Comparison of ENCODE assay signal across 15 cellular contexts in genomic region chr17:27566673-27567562, GRCh38.
A peak's percentile ranks its signal among the peaks of the same experiment; 100 is the strongest.
DNase-seq lines count a peak whose midpoint lies in the region; ATAC-seq and TF ChIP-seq lines count a peak whose summit lies in the region.
"Had no signal": no experiment of that assay in that cellular context is flagged by ENCODE, and none has a peak within 500 bp of the region (broad histone marks: within the 10 kb centered on the region; RNA-seq: fewer than 3 reads in every experiment).

No MANE protein-coding gene starts in this region.

- H3K9me2 ChIP-seq in GM23338 (ENCODE audit: insufficient read depth) (no peaks in the 10 kb centered on the region), PC-9 (ENCODE audit: insufficient read depth) (no peaks in the 10 kb centered on the region)

- H3K4me1 Mint-ChIP-seq in CD14-positive monocyte (peaks cover 30% of the 10 kb centered on the region), GM23338 (peaks cover 23% of the 10 kb centered on the region), type B pancreatic cell (ENCODE audit: unreplicated experiment) (peaks cover 19% of the 10 kb centered on the region)

- TF ChIP-seq CTCF in CD14-positive monocyte (IDR thresholded peaks at IDR 0.05) (no peak), GM23338 (conservative IDR thresholded peaks at IDR 0.05; ENCODE audit: low read depth in 2 of 2) (no peak), cardiac fibroblast (IDR thresholded peaks at IDR 0.05; ENCODE audit: low read depth, low read length) (no peak), osteoblast (IDR thresholded peaks at IDR 0.05; ENCODE audit: extremely low read depth, low read depth, low read length) (no peak), PC-9 (conservative IDR thresholded peaks at IDR 0.05) (no peak), type B pancreatic cell (conservative IDR thresholded peaks at IDR 0.05) (no peak)

- intact Hi-C loops in CD14-positive monocyte (cut with micrococcal nuclease), result no loop called here
- intact Hi-C loops in PC-9 (cut with micrococcal nuclease; ENCODE audit: unreplicated experiment), result no loop called here

- no peak for DNase-seq in CD14-positive monocyte (ENCODE audit: low spot score)
- no peak for DNase-seq in GM23338 (ENCODE audit: low spot score)
- peak; percentile 34 to 71 for DNase-seq in cardiac fibroblast (ENCODE audit: low read depth in 2 of 2)
- DNase-seq in osteoblast (ENCODE audit: insufficient read length, low spot score, missing footprints), result peak; percentile 50
- no peak for DNase-seq in PC-9
- no peak for DNase-seq in cerebellar cortex (ENCODE audit: low spot score)
- no peak for DNase-seq in type B pancreatic cell (ENCODE audit: extremely low spot score, unreplicated experiment)
- DNase-seq: activated effector memory CD4-positive, alpha-beta T cell treated with anti-CD3 and anti-CD28 coated beads, Interleukin-2, amount 50 U/mL, for 16 hours; Calu3; mucosa of descending colon; NCI-H1694; NCI-H82; retina had no signal

- H3K9me3 Mint-ChIP-seq in CD14-positive monocyte (peaks cover 0 to 2% (median 0%) of the 10 kb centered on the region in 7 donors), GM23338 (no peaks in the 10 kb centered on the region; the same call in 2 of the 3 replicates), type B pancreatic cell (no peaks in the 10 kb centered on the region)
- H3K9me3 Mint-ChIP-seq: central memory CD8-positive, alpha-beta T cell had no signal

- peak overlapping the region in 6 of 7 donors; percentile 8 to 73 (median 44) for H3K27ac Mint-ChIP-seq in CD14-positive monocyte
- H3K27ac Mint-ChIP-seq in GM23338, result peak overlapping the region; percentile 52; the same call in 1 of the 2 replicates
- H3K27ac Mint-ChIP-seq in type B pancreatic cell, result no peak overlapping the region

- H3K27me3 Mint-ChIP-seq in CD14-positive monocyte (ENCODE audit: low read depth in 3 of 3), result peaks cover 0 to 3% (median 0%) of the 10 kb centered on the region in 3 donors
- H3K27me3 Mint-ChIP-seq in GM23338 (ENCODE audit: insufficient read depth, low read depth, poor library complexity), result peaks cover 5% of the 10 kb centered on the region
- no peaks in the 10 kb centered on the region for H3K27me3 Mint-ChIP-seq in type B pancreatic cell
- H3K27me3 Mint-ChIP-seq: central memory CD8-positive, alpha-beta T cell had no signal

- CTCF ChIA-PET in PC-9 (lab: Charles Lee), result no interaction called here

- H3K4me1 ChIP-seq in GM23338 (ENCODE audit: insufficient read depth) (peaks cover 11% of the 10 kb centered on the region; the same call in 1 of the 2 replicates), osteoblast (ENCODE audit: insufficient read depth, low read length) (no peaks in the 10 kb centered on the region), PC-9 (replicated peaks; ENCODE audit: insufficient read depth) (peaks cover 9% of the 10 kb centered on the region)

- no peak for ATAC-seq in GM23338
- ATAC-seq: esophagus mucosa had no signal

- H3K27ac ChIP-seq in GM23338 (ENCODE audit: low read depth) (peak overlapping the region; percentile 70; the same call in 1 of the 2 replicates), osteoblast (ENCODE audit: low read depth, low read length) (no peak overlapping the region), PC-9 (no peak overlapping the region)

- no peaks in the 10 kb centered on the region for H3K36me3 ChIP-seq in GM23338 (ENCODE audit: insufficient read depth)
- no peaks in the 10 kb centered on the region for H3K36me3 ChIP-seq in osteoblast (ENCODE audit: insufficient read depth, low read length)
- H3K36me3 ChIP-seq in PC-9 (ENCODE audit: low read depth), result no peaks in the 10 kb centered on the region

- H3K36me3 Mint-ChIP-seq in CD14-positive monocyte (peaks cover 34 to 56% of the 10 kb centered on the region in 2 donors), GM23338 (ENCODE audit: low read depth) (peaks cover 5% of the 10 kb centered on the region; the same call in 1 of the 3 replicates), type B pancreatic cell (peaks cover 5% of the 10 kb centered on the region)

- H3K4me3 Mint-ChIP-seq in CD14-positive monocyte (no peak overlapping the region), GM23338 (no peak overlapping the region), type B pancreatic cell (no peak overlapping the region)
- H3K4me3 Mint-ChIP-seq: central memory CD8-positive, alpha-beta T cell had no signal

- H3K4me2 ChIP-seq in GM23338 (no peak overlapping the region), osteoblast (ENCODE audit: insufficient read depth, low read length) (no peak overlapping the region), PC-9 (no peak overlapping the region)

- BruUV-seq in PC-9 (replicated peaks; lab: Mats Ljungman, UMichigan), result no TSS peak

- H3K27me3 ChIP-seq in GM23338 (ENCODE audit: insufficient read depth), result no peaks in the 10 kb centered on the region
- no peaks in the 10 kb centered on the region for H3K27me3 ChIP-seq in osteoblast (ENCODE audit: insufficient read depth, low read length)
- no peaks in the 10 kb centered on the region for H3K27me3 ChIP-seq in PC-9 (ENCODE audit: insufficient read depth, low read depth)

- H3F3A ChIP-seq in GM23338 (replicated peaks; ENCODE audit: low read depth), result no peaks in the 10 kb centered on the region
- H3F3A ChIP-seq in PC-9 (ENCODE audit: insufficient read depth, low read depth), result no peaks in the 10 kb centered on the region

- H3K79me2 ChIP-seq in GM23338 (replicated peaks; ENCODE audit: insufficient read depth), result peaks cover 35% of the 10 kb centered on the region
- no peaks in the 10 kb centered on the region for H3K79me2 ChIP-seq in osteoblast (ENCODE audit: insufficient read depth, low read length)
- no peaks in the 10 kb centered on the region for H3K79me2 ChIP-seq in PC-9 (ENCODE audit: low read depth)

- H4K20me1 ChIP-seq in GM23338 (replicated peaks; ENCODE audit: insufficient read depth) (peaks cover 10% of the 10 kb centered on the region; the same call in 1 of the 2 replicates), osteoblast (ENCODE audit: insufficient read depth, low read length) (no peaks in the 10 kb centered on the region), PC-9 (ENCODE audit: insufficient read depth) (no peaks in the 10 kb centered on the region)

- H3K4me3 ChIP-seq in GM23338 (no peak overlapping the region), cardiac fibroblast (replicated peaks in 1 of 2; ENCODE audit: low read depth in 2 of 2, low read length in 2 of 2) (no peak overlapping the region), osteoblast (ENCODE audit: insufficient read depth, low read length) (no peak overlapping the region), PC-9 (no peak overlapping the region)
- H3K4me3 ChIP-seq: mucosa of descending colon had no signal

- H3K9me3 ChIP-seq in osteoblast (ENCODE audit: low read depth, low read length) (no peaks in the 10 kb centered on the region), PC-9 (ENCODE audit: insufficient read depth, low read depth) (no peaks in the 10 kb centered on the region)
- H3K9me3 ChIP-seq: mucosa of descending colon had no signal

- POLR2A ChIA-PET in PC-9 (lab: Charles Lee; ENCODE audit: unreplicated experiment), result no interaction called here

- H2AFZ ChIP-seq in GM23338 (no peak overlapping the region), osteoblast (ENCODE audit: low read length) (no peak overlapping the region), PC-9 (no peak overlapping the region)

TF ChIP-seq in GM23338, 12 proteins besides CTCF, POLR2A, EP300 and RAD21 (continues in another document):
- TF ChIP-seq JUNB (IDR thresholded peaks at IDR 0.05; ENCODE audit: unreplicated experiment), result no peak
- no peak for TF ChIP-seq POLR2AphosphoS5 (IDR thresholded peaks at IDR 0.05; ENCODE audit: low read depth)
- no peak for TF ChIP-seq CREB1 (CRISPR knock-in tag; IDR thresholded peaks at IDR 0.05; ENCODE audit: low read depth)
- TF ChIP-seq ZNF114 (CRISPR knock-in tag; IDR thresholded peaks at IDR 0.05), result no peak
- TF ChIP-seq, protein P1, sequence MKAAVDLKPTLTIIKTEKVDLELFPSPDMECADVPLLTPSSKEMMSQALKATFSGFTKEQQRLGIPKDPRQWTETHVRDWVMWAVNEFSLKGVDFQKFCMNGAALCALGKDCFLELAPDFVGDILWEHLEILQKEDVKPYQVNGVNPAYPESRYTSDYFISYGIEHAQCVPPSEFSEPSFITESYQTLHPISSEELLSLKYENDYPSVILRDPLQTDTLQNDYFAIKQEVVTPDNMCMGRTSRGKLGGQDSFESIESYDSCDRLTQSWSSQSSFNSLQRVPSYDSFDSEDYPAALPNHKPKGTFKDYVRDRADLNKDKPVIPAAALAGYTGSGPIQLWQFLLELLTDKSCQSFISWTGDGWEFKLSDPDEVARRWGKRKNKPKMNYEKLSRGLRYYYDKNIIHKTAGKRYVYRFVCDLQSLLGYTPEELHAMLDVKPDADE (IDR thresholded peaks at IDR 0.05), result no peak
- no peak for TF ChIP-seq EZH2phosphoT487 (IDR thresholded peaks at IDR 0.05; ENCODE audit: unreplicated experiment)
- no peak for TF ChIP-seq STAT1 (IDR thresholded peaks at IDR 0.05; ENCODE audit: unreplicated experiment)

Comparison
In these comparisons a context has a peak if more than half of its experiments do, and no peak if none do; other contexts are left out.
1. DNase-seq: peak in cardiac fibroblast (2 of 2) and osteoblast (single experiment); none in CD14-positive monocyte (single experiment), GM23338 (single experiment), PC-9 (0 of 2), cerebellar cortex (single experiment) and type B pancreatic cell (single experiment).